ENCODE assay signal across 11 cellular contexts in genomic region chr1:40627987-40628902, GRCh38. TPM values are rescaled to one million over a fixed set of nuclear protein-coding genes. Genes with fewer than 3 reads are reported as not detected.
DNase-seq lines count a peak whose midpoint lies in the region; ATAC-seq, FAIRE-seq and TF ChIP-seq lines count a peak whose summit lies in the region.
"Had no signal": no experiment of that assay in that cellular context is flagged by ENCODE, and none has a peak within 500 bp of the region (broad histone marks: within the 10 kb centered on the region; RNA-seq: fewer than 3 reads in every experiment).

No MANE protein-coding gene starts in this region.

- intact Hi-C loops in activated naive CD4-positive, alpha-beta T cell treated with anti-CD3 and anti-CD28 coated beads for 36 hours (cut with micrococcal nuclease): loop anchor here (1.0 to 5.0 kb wide), 5 partner anchors 37 to 224 kb away; partner anchors contain the start of genes NFYC and RIMS3
- intact Hi-C loops in psoas muscle (cut with DNase I): loop anchor here (5.0 to 10.0 kb wide), 3 partner anchors 39 to 219 kb away; partner anchors contain the start of gene RIMS3 (in 1 of the 2)

- no peak for TF ChIP-seq CTCF in psoas muscle (IDR thresholded peaks at IDR 0.05)

- no peak overlapping the region for H3K27ac ChIP-seq in psoas muscle

- FAIRE-seq in H54 (lab: Jason Lieb, UNC): no peak

- POLR2A ChIA-PET in activated CD4-positive, alpha-beta memory T cell treated with anti-CD3 and anti-CD28 coated beads, Interleukin-2, amount 10 ng/mL, durations not matched to agents 7 days and 5 days (lab: Charles Lee): interaction anchor here (0.9 to 1.1 kb wide), 2 partner anchors 63 kb away, joined by 3 to 5 read pairs; partner anchors contain the start of gene NFYC

- 75% methylated on average over 9 of the region's 9 CpGs for WGBS in psoas muscle, 3 donors

- peak; percentile 56 for ATAC-seq in HG02642 (IDR thresholded peaks at IDR 0.05; ENCODE audit: poor library complexity, unreplicated experiment)
- ATAC-seq in stimulated activated naive CD8-positive, alpha-beta T cell treated with anti-CD3 and anti-CD28 coated beads, Interleukin-15, Interleukin-2, amounts not matched to agents 100 U/mL and 50 U/mL, for 24 hours: peak; percentile 77
- no peak for ATAC-seq in psoas muscle

- H3K4me3 ChIP-seq in psoas muscle: no peak overlapping the region

- H3K9me3 ChIP-seq in psoas muscle: no peaks in the 10 kb centered on the region

- no peak for TF ChIP-seq POLR2A in H54 (IDR thresholded peaks at IDR 0.05; ENCODE audit: low read depth, low read length)

- H3K4me1 Mint-ChIP-seq in activated naive CD4-positive, alpha-beta T cell treated with anti-CD3 and anti-CD28 coated beads for 36 hours (ENCODE audit: low read depth): peaks cover 20% of the 10 kb centered on the region
- peaks cover 26% of the 10 kb centered on the region for H3K4me1 Mint-ChIP-seq in activated CD4-positive, alpha-beta memory T cell treated with anti-CD3 and anti-CD28 coated beads, Interleukin-2, amount 10 ng/mL, durations not matched to agents 7 days and 5 days

- peak; percentile 73 for DNase-seq in activated naive CD4-positive, alpha-beta T cell treated with anti-CD3 and anti-CD28 coated beads for 36 hours
- DNase-seq in activated naive CD4-positive, alpha-beta T cell (lab: John Stamatoyannopoulos, UW): no peak
- DNase-seq in activated CD4-positive, alpha-beta memory T cell treated with anti-CD3 and anti-CD28 coated beads, Interleukin-2, amount 10 ng/mL, durations not matched to agents 7 days and 5 days: peak; percentile 28
- peak; percentile 17 for DNase-seq in stimulated activated naive CD8-positive, alpha-beta T cell treated with anti-CD3 and anti-CD28 coated beads, Interleukin-15, Interleukin-2, amounts not matched to agents 100 U/mL and 50 U/mL, for 24 hours
- DNase-seq in NCI-H2107 treated with DMSO at 0.1 percent for 48 hours (lab: John Stamatoyannopoulos, UW; ENCODE audit: unreplicated experiment) (no peak), psoas muscle (no peak), H54 (ENCODE audit: insufficient read length, low spot score) (no peak)
- DNase-seq: AML-193, hippocampal formation, NCI-H1092 treated with DMSO at 0.1 percent for 48 hours had no signal

- H3K9me3 Mint-ChIP-seq in activated naive CD4-positive, alpha-beta T cell treated with anti-CD3 and anti-CD28 coated beads for 36 hours: no peaks in the 10 kb centered on the region
- H3K9me3 Mint-ChIP-seq in activated CD4-positive, alpha-beta memory T cell treated with anti-CD3 and anti-CD28 coated beads, Interleukin-2, amount 10 ng/mL, durations not matched to agents 7 days and 5 days: no peaks in the 10 kb centered on the region

- H3K27me3 ChIP-seq in psoas muscle (ENCODE audit: insufficient read depth in 3 of 3, low read length in 2 of 3): no peaks in the 10 kb centered on the region

- no peaks in the 10 kb centered on the region for H3K36me3 ChIP-seq in psoas muscle (ENCODE audit: insufficient read depth in 1 of 2, low read depth in 1 of 2)

- no peaks in the 10 kb centered on the region for H3K4me1 ChIP-seq in psoas muscle

- no peaks in the 10 kb centered on the region for H3K27me3 Mint-ChIP-seq in activated naive CD4-positive, alpha-beta T cell treated with anti-CD3 and anti-CD28 coated beads for 36 hours (ENCODE audit: low read depth)
- no peaks in the 10 kb centered on the region for H3K27me3 Mint-ChIP-seq in activated CD4-positive, alpha-beta memory T cell treated with anti-CD3 and anti-CD28 coated beads, Interleukin-2, amount 10 ng/mL, durations not matched to agents 7 days and 5 days

- no peaks in the 10 kb centered on the region for H3K36me3 Mint-ChIP-seq in activated naive CD4-positive, alpha-beta T cell treated with anti-CD3 and anti-CD28 coated beads for 36 hours (ENCODE audit: low read depth)
- H3K36me3 Mint-ChIP-seq in activated CD4-positive, alpha-beta memory T cell treated with anti-CD3 and anti-CD28 coated beads, Interleukin-2, amount 10 ng/mL, durations not matched to agents 7 days and 5 days (ENCODE audit: low read depth): no peaks in the 10 kb centered on the region

- H3K4me3 Mint-ChIP-seq in activated naive CD4-positive, alpha-beta T cell treated with anti-CD3 and anti-CD28 coated beads for 36 hours: no peak overlapping the region
- no peak overlapping the region for H3K4me3 Mint-ChIP-seq in activated CD4-positive, alpha-beta memory T cell treated with anti-CD3 and anti-CD28 coated beads, Interleukin-2, amount 10 ng/mL, durations not matched to agents 7 days and 5 days

- peak overlapping the region; percentile 50 for H3K27ac Mint-ChIP-seq in activated naive CD4-positive, alpha-beta T cell treated with anti-CD3 and anti-CD28 coated beads for 36 hours
- H3K27ac Mint-ChIP-seq in activated CD4-positive, alpha-beta memory T cell treated with anti-CD3 and anti-CD28 coated beads, Interleukin-2, amount 10 ng/mL, durations not matched to agents 7 days and 5 days: peak overlapping the region; percentile 65

- CTCF ChIA-PET in activated naive CD4-positive, alpha-beta T cell treated with anti-CD3 and anti-CD28 coated beads for 36 hours (lab: Charles Lee): interaction anchor here (1.4 kb wide), 1 partner anchor 145 kb away, joined by 3 read pairs; no protein-coding TSS in a partner anchor
- CTCF ChIA-PET in activated CD4-positive, alpha-beta memory T cell treated with anti-CD3 and anti-CD28 coated beads, Interleukin-2, amount 10 ng/mL, durations not matched to agents 7 days and 5 days (lab: Charles Lee): no interaction called here

RNA-seq across cellular contexts. Expression of gene RIMS3, which starts 37.2 kb away (rescaled TPM):
- 1 to 10 TPM; 3.6 to 3.7 TPM for total RNA-seq in activated naive CD4-positive, alpha-beta T cell treated with anti-CD3 and anti-CD28 coated beads for 36 hours
- 1 to 10 TPM; 5.6 to 6.1 TPM for total RNA-seq in activated CD4-positive, alpha-beta memory T cell treated with anti-CD3 and anti-CD28 coated beads, Interleukin-2, amount 10 ng/mL, durations not matched to agents 7 days and 5 days
- under 1 TPM; 0.15 to 0.42 (median 0.35) TPM for total RNA-seq in psoas muscle
- under 1 TPM; 0.07 to 0.31 (median 0.16) TPM for polyA plus RNA-seq in psoas muscle

Comparison
In these comparisons a context has a peak if more than half of its experiments do, and no peak if none do; other contexts are left out.
1. DNase-seq: peak in activated naive CD4-positive, alpha-beta T cell treated with anti-CD3 and anti-CD28 coated beads for 36 hours (single experiment), activated CD4-positive, alpha-beta memory T cell treated with anti-CD3 and anti-CD28 coated beads, Interleukin-2, amount 10 ng/mL, durations not matched to agents 7 days and 5 days (single experiment) and stimulated activated naive CD8-positive, alpha-beta T cell treated with anti-CD3 and anti-CD28 coated beads, Interleukin-15, Interleukin-2, amounts not matched to agents 100 U/mL and 50 U/mL, for 24 hours (single experiment); none in activated naive CD4-positive, alpha-beta T cell (0 of 4), NCI-H2107 treated with DMSO at 0.1 percent for 48 hours (single experiment), psoas muscle (0 of 2) and H54 (single experiment).
2. ATAC-seq: peak in HG02642 (single experiment) and stimulated activated naive CD8-positive, alpha-beta T cell treated with anti-CD3 and anti-CD28 coated beads, Interleukin-15, Interleukin-2, amounts not matched to agents 100 U/mL and 50 U/mL, for 24 hours (single experiment); none in psoas muscle (0 of 4).